ENCODE assay signal across 8 cellular contexts in genomic region chr1:44030606-44031050, GRCh38. TPM values are rescaled to one million over a fixed set of nuclear protein-coding genes. Genes with fewer than 3 reads are reported as not detected.
DNase-seq lines count a peak whose midpoint lies in the region; ATAC-seq and TF ChIP-seq lines count a peak whose summit lies in the region.

No MANE protein-coding gene starts in this region.

- H3K4me3 ChIP-seq in AG10803 (ENCODE audit: low read length) (peak overlapping the region; percentile 81), GM12875 (ENCODE audit: low read depth, low read length) (peak overlapping the region; percentile 52)

- no peaks in the 10 kb centered on the region for H3K27me3 Mint-ChIP-seq in MCF 10A (ENCODE audit: insufficient read depth, unreplicated experiment)

- CTCF ChIA-PET in MCF 10A (lab: Yijun Ruan, JAX): interaction anchor here (0.6 to 16.5 kb wide), 3 partner anchors 12 to 270 kb away, joined by 3 to 218 read pairs (median 4); no protein-coding TSS in a partner anchor

- intact Hi-C loops in MCF 10A (cut with micrococcal nuclease): no loop called here

- no peak overlapping the region for H3K27ac Mint-ChIP-seq in MCF 10A (ENCODE audit: low read depth, unreplicated experiment)

- peak overlapping the region; percentile 80 for H3K4me3 Mint-ChIP-seq in MCF 10A (ENCODE audit: unreplicated experiment)

- H3K36me3 Mint-ChIP-seq in MCF 10A (ENCODE audit: insufficient read depth, unreplicated experiment): peaks cover under 1% of the 10 kb centered on the region

- peaks cover 25% of the 10 kb centered on the region for H3K4me1 Mint-ChIP-seq in MCF 10A (ENCODE audit: insufficient read depth, unreplicated experiment)

- BruUV-seq in MCF 10A (replicated peaks; lab: Mats Ljungman, UMichigan): TSS peak; percentile 34

- DNase-seq in AG10803 (ENCODE audit: low read depth): peak; percentile 28
- peak; percentile 73 for DNase-seq in OCI-M1 (lab: John Stamatoyannopoulos, UW)
- peak; percentile 58 for DNase-seq in MCF 10A (ENCODE audit: unreplicated experiment)
- peak; percentile 50 for DNase-seq in inferior parietal cortex (ENCODE audit: extremely low spot score)
- DNase-seq in stimulated activated CD4-positive, alpha-beta T cell treated with anti-CD3 and anti-CD28 coated beads, Interleukin-12 subunit alpha, Interleukin-12 subunit beta, amount 100 ng/mL, for 4 hours: peak; percentile 40
- DNase-seq in central memory CD4-positive, alpha-beta T cell: no peak

- H3K9me3 Mint-ChIP-seq in MCF 10A (ENCODE audit: unreplicated experiment): no peaks in the 10 kb centered on the region

- TF ChIP-seq CTCF in AG10803 (conservative IDR thresholded peaks at IDR 0.05; ENCODE audit: low read length) (peak; percentile 9; the same call in 1 of the 2 replicates), GM12875 (IDR thresholded peaks at IDR 0.05; ENCODE audit: borderline replicate concordance, insufficient read depth, low read depth, low read length) (peak; percentile 29; the same call in 1 of the 2 replicates), MCF 10A (IDR thresholded peaks at IDR 0.05; ENCODE audit: unreplicated experiment) (no peak)

- POLR2A ChIA-PET in MCF 10A (lab: Yijun Ruan, JAX): interaction anchor here (1.0 to 2.1 kb wide), 5 partner anchors 11 to 380 kb away, joined by 4 to 6 read pairs (median 5); partner anchors contain the start of genes ATP6V0B and KDM4A

- peak; percentile 20 for ATAC-seq in HG03045 (IDR thresholded peaks at IDR 0.05; ENCODE audit: unreplicated experiment)

RNA-seq across cellular contexts. Expression of gene SLC6A9, which starts 0.6 kb away (rescaled TPM):
- total RNA-seq in MCF 10A (2022): 62.2 and 64.9 TPM in 2 replicates

RNA-seq across cellular contexts. Expression of gene CCDC24, which starts 39.2 kb away (rescaled TPM):
- 3.6 and 4.8 TPM in 2 replicates for total RNA-seq in MCF 10A (2022)

RNA-seq across cellular contexts. Expression of gene B4GALT2, which starts 51.6 kb away (rescaled TPM):
- 56.3 and 68.4 TPM in 2 replicates for total RNA-seq in MCF 10A (2022)

RNA-seq across cellular contexts. Expression of gene ATP6V0B, which starts 55.9 kb away (rescaled TPM):
- 120 and 141 TPM in 2 replicates for total RNA-seq in MCF 10A (2022)
